Comparison of ENCODE assay signal across 8 cellular contexts in the genomic region with DNA sequence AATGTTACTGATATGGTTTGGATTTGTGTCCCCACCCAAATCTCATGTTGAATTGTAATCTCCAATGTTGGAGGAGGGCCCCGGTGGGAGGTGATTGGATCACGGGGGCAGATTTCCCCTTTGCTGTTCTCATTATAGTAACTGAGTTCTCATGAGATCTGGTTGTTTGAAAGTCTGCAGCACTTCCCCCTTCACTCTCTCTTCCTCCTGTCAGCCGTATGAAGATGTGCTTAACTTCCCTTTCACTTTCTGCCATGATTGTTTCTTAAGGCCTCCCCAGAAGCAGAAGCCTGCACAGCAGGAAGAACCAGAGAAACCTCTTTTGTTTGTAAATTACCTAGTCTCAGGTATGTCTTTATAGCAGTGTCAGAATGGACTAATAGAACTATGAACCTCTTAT. TPM values are rescaled to one million over a fixed set of nuclear protein-coding genes. Genes with fewer than 3 reads are reported as not detected.
DNase-seq lines count a peak whose midpoint lies in the region; ATAC-seq, FAIRE-seq and TF ChIP-seq lines count a peak whose summit lies in the region.

No MANE protein-coding gene starts in this region.

- peaks cover 6% of the 10 kb centered on the region for H3K9me3 Mint-ChIP-seq in activated naive CD8-positive, alpha-beta T cell treated with anti-CD3 and anti-CD28 coated beads, Interleukin-2, amount 50 U/mL, for 24 hours

- TF ChIP-seq CTCF in D721Med (IDR thresholded peaks at IDR 0.05; ENCODE audit: insufficient read depth, missing control alignments), result no peak
- TF ChIP-seq CTCF in omental fat pad (IDR thresholded peaks at IDR 0.05), result no peak

- H3K36me3 Mint-ChIP-seq in activated naive CD8-positive, alpha-beta T cell treated with anti-CD3 and anti-CD28 coated beads, Interleukin-2, amount 50 U/mL, for 24 hours (ENCODE audit: low read depth), result peaks cover 42% of the 10 kb centered on the region

- FAIRE-seq in D721Med (lab: Jason Lieb, UNC), result no peak

- peak; percentile 96 for ATAC-seq in GM19395 (IDR thresholded peaks at IDR 0.05; ENCODE audit: unreplicated experiment)
- ATAC-seq in HG03354 (IDR thresholded peaks at IDR 0.05; ENCODE audit: poor library complexity, severe bottlenecking, unreplicated experiment), result peak; percentile 88
- peak; percentile 46 for ATAC-seq in activated naive CD8-positive, alpha-beta T cell treated with anti-CD3 and anti-CD28 coated beads, Interleukin-2, amount 50 U/mL, for 24 hours
- no peak for ATAC-seq in omental fat pad (ENCODE audit: low FRiP score)

- H3K27ac Mint-ChIP-seq in activated naive CD8-positive, alpha-beta T cell treated with anti-CD3 and anti-CD28 coated beads, Interleukin-2, amount 50 U/mL, for 24 hours, result peak overlapping the region; percentile 43

- H3K4me1 Mint-ChIP-seq in activated naive CD8-positive, alpha-beta T cell treated with anti-CD3 and anti-CD28 coated beads, Interleukin-2, amount 50 U/mL, for 24 hours, result peaks cover 42% of the 10 kb centered on the region

- H3K27me3 Mint-ChIP-seq in activated naive CD8-positive, alpha-beta T cell treated with anti-CD3 and anti-CD28 coated beads, Interleukin-2, amount 50 U/mL, for 24 hours, result no peaks in the 10 kb centered on the region

- H3K4me3 Mint-ChIP-seq in activated naive CD8-positive, alpha-beta T cell treated with anti-CD3 and anti-CD28 coated beads, Interleukin-2, amount 50 U/mL, for 24 hours, result peak overlapping the region; percentile 49

- DNase-seq in CMK (ENCODE audit: low read depth), result peak; percentile 38
- DNase-seq in activated naive CD8-positive, alpha-beta T cell treated with anti-CD3 and anti-CD28 coated beads, Interleukin-2, amount 50 U/mL, for 24 hours, result no peak
- DNase-seq in D721Med (ENCODE audit: insufficient read length, low spot score), result no peak
- no peak for DNase-seq in omental fat pad (ENCODE audit: low spot score)
- no peak for DNase-seq in activated gamma-delta T cell (lab: John Stamatoyannopoulos, UW)
- DNase-seq in NCI-H748 treated with DMSO at 0.1 percent for 48 hours (lab: John Stamatoyannopoulos, UW), result no peak

RNA-seq across cellular contexts. Expression of gene TRIM33, which starts 28.4 kb away (rescaled TPM):
- 10 to 100 TPM; 29.2 to 40.7 (median 33.7) TPM for total RNA-seq in omental fat pad
